Comparison of ENCODE assay signal across 8 cellular contexts in genomic region chr4:791866-792630, GRCh38. TPM values are rescaled to one million over a fixed set of nuclear protein-coding genes. Genes with fewer than 3 reads are reported as not detected.
DNase-seq lines count a peak whose midpoint lies in the region; ATAC-seq and TF ChIP-seq lines count a peak whose summit lies in the region.

No MANE protein-coding gene starts in this region.

- H3K36me3 Mint-ChIP-seq in WTC11 = no peaks in the 10 kb centered on the region

- H3K4me3 Mint-ChIP-seq in WTC11 = no peak overlapping the region

- peaks cover 26% of the 10 kb centered on the region for H3K4me1 Mint-ChIP-seq in WTC11

- peak; percentile 29 for DNase-seq in EL
- DNase-seq in WTC11 (ENCODE audit: low spot score) = peak; percentile 69
- DNase-seq in dorsolateral prefrontal cortex = peak in 2 of 10 donors; percentile 63 to 76
- no peak for DNase-seq in sciatic nerve (ENCODE audit: low spot score)
- DNase-seq in activated gamma-delta T cell treated with Interleukin-2 at 50 U/mL for 16 hours = no peak
- DNase-seq in AML-193 (lab: John Stamatoyannopoulos, UW) = no peak
- DNase-seq in NCI-H1105 (lab: John Stamatoyannopoulos, UW) = no peak
- DNase-seq in HPDE6-E6E7 (ENCODE audit: extremely low spot score) = no peak

- ATAC-seq in WTC11 (peak; percentile 57), sciatic nerve (peak; percentile 49)

- peak overlapping the region in 32 of 59 donors; percentile 1 to 45 (median 28) for H3K4me3 ChIP-seq in dorsolateral prefrontal cortex

- peaks cover 0 to 70% (median 28%) of the 10 kb centered on the region in 45 donors for H3K27me3 ChIP-seq in dorsolateral prefrontal cortex

- peaks cover 71% of the 10 kb centered on the region for H3K27me3 Mint-ChIP-seq in WTC11 (ENCODE audit: low read depth)

- POLR2A ChIA-PET in WTC11 (lab: Charles Lee) = no interaction called here

- intact Hi-C loops in dorsolateral prefrontal cortex (cut with DNase I) (no loop called here), sciatic nerve (cut with DNase I) (no loop called here)

- TF ChIP-seq CTCF in WTC11 (IDR thresholded peaks at IDR 0.05) (no peak), dorsolateral prefrontal cortex (IDR thresholded peaks at IDR 0.05 in 54 of 56, conservative IDR thresholded peaks at IDR 0.05 in 2 of 56; ENCODE audit: low read depth in 1 of 56, partially characterized antibody in 56 of 56) (no peak)

- H3K27ac Mint-ChIP-seq in WTC11 = no peak overlapping the region

- H3K9me3 Mint-ChIP-seq in WTC11 = no peaks in the 10 kb centered on the region

- H3K27ac ChIP-seq in dorsolateral prefrontal cortex = peak overlapping the region in 11 of 59 donors; percentile 8 to 94 (median 34)

- CTCF ChIA-PET in WTC11 (lab: Charles Lee) = interaction anchor here (3.3 kb wide), 1 partner anchor 10 kb away, joined by 19 read pairs; no protein-coding TSS in a partner anchor

TF ChIP-seq in WTC11, 78 proteins besides CTCF, POLR2A, EP300 and RAD21:
- no peak for TF ChIP-seq NFE2L1 (CRISPR knock-in tag; IDR thresholded peaks at IDR 0.05)
- TF ChIP-seq ATF3 (CRISPR knock-in tag; conservative IDR thresholded peaks at IDR 0.05) = no peak
- peak; percentile 31; the same call in 1 of the 2 replicates for TF ChIP-seq MAX (CRISPR knock-in tag; IDR thresholded peaks at IDR 0.05)
TF ChIP-seq in WTC11: peak in this region for 1.

RNA-seq across cellular contexts. Expression of gene CPLX1, which starts 33.9 kb away (rescaled TPM):
- total RNA-seq in WTC11 (2021) (1.5 to 3.5 TPM (median 2.0 TPM) in 3 replicates), dorsolateral prefrontal cortex (100 to 1,000 TPM in 117 of 120 experiments, 10 to 100 TPM in 3; 50.4 to 376 (median 222) TPM), sciatic nerve (11.6 TPM)

Comparison
In these comparisons a context has a peak if more than half of its experiments do, and no peak if none do; other contexts are left out.
1. DNase-seq: peak in EL (single experiment) and WTC11 (single experiment); none in sciatic nerve (single experiment), activated gamma-delta T cell treated with Interleukin-2 at 50 U/mL for 16 hours (single experiment), AML-193 (0 of 2), NCI-H1105 (single experiment) and HPDE6-E6E7 (single experiment).